In genomic region chr1:9207086-9207485, GRCh38 we compare ENCODE assay signal across 15 cellular contexts. TPM values are rescaled to one million over a fixed set of nuclear protein-coding genes. Genes with fewer than 3 reads are reported as not detected.
DNase-seq lines count a peak whose midpoint lies in the region; TF ChIP-seq lines count a peak whose summit lies in the region.
"Had no signal": no experiment of that assay in that cellular context is flagged by ENCODE, and none has a peak within 500 bp of the region (broad histone marks: within the 10 kb centered on the region; RNA-seq: fewer than 3 reads in every experiment).

No MANE protein-coding gene starts in this region.

- H3K36me3 ChIP-seq in esophagus muscularis mucosa (no peaks in the 10 kb centered on the region), BE2C (no peaks in the 10 kb centered on the region)

- H3K9me3 ChIP-seq in esophagus muscularis mucosa: no peaks in the 10 kb centered on the region
- H3K9me3 ChIP-seq in BE2C: no peaks in the 10 kb centered on the region

- intact Hi-C loops in esophagus muscularis mucosa (cut with DNase I): no loop called here

- H3K4me3 ChIP-seq in AG10803 (ENCODE audit: low read length) (no peak overlapping the region), GM12865 (ENCODE audit: low read depth, low read length) (no peak overlapping the region), esophagus muscularis mucosa (no peak overlapping the region), BE2C (ENCODE audit: low read depth, low read length) (no peak overlapping the region)

- no peak for TF ChIP-seq EP300 in esophagus muscularis mucosa (IDR thresholded peaks at IDR 0.05)

- DNase-seq in AG10803 (ENCODE audit: low read depth): peak; percentile 68
- peak; percentile 69 for DNase-seq in GM12865 (ENCODE audit: low read depth)
- DNase-seq in RKO (ENCODE audit: low spot score): peak; percentile 53
- DNase-seq in iris pigment epithelial cell (ENCODE audit: low read depth): peak; percentile 85
- DNase-seq in G401 (ENCODE audit: low spot score): no peak
- no peak for DNase-seq in esophagus muscularis mucosa (ENCODE audit: extremely low spot score)
- no peak for DNase-seq in BE2C
- DNase-seq: DMS79, H7, natural killer cell, NCI-H1105 treated with DMSO at 0.1 percent for 48 hours, NCI-H2171, SHP77, T1000 had no signal

- H3K27me3 ChIP-seq in esophagus muscularis mucosa: peaks cover 0 to 78% (median 0%) of the 10 kb centered on the region in 4 donors
- peaks cover 20% of the 10 kb centered on the region for H3K27me3 ChIP-seq in BE2C

- WGBS in esophagus muscularis mucosa: 86% methylated on average over 3 of the region's 5 CpGs

- peaks cover 5 to 10% (median 7%) of the 10 kb centered on the region in 4 donors for H3K4me1 ChIP-seq in esophagus muscularis mucosa
- no peaks in the 10 kb centered on the region for H3K4me1 ChIP-seq in BE2C

- in situ Hi-C loops in G401 (cut with HindIII; ENCODE audit: low sequenced_read_pairs): no loop called here

- no peak overlapping the region for H3K27ac ChIP-seq in esophagus muscularis mucosa (replicated peaks in 1 of 4)
- H3K27ac ChIP-seq: C4-2B had no signal

- no peak for TF ChIP-seq POLR2A in esophagus muscularis mucosa (IDR thresholded peaks at IDR 0.05; ENCODE audit: low read depth)

- TF ChIP-seq CTCF in AG10803 (conservative IDR thresholded peaks at IDR 0.05; ENCODE audit: low read length) (no peak), GM12865 (IDR thresholded peaks at IDR 0.05; ENCODE audit: insufficient read depth, low read depth, low read length, missing control alignments) (no peak), esophagus muscularis mucosa (IDR thresholded peaks at IDR 0.05) (no peak), BE2C (IDR thresholded peaks at IDR 0.05; ENCODE audit: low read depth, low read length) (no peak)

RNA-seq across cellular contexts. Expression of gene H6PD, which starts 27.5 kb away (rescaled TPM):
- total RNA-seq in G401 (2014; rRNA removed; shearing (Covaris generic)): 14.0 and 17.6 TPM in 2 replicates
- total RNA-seq in esophagus muscularis mucosa: 10 to 100 TPM; 31.1 to 54.4 (median 38.4) TPM
- polyA plus RNA-seq in BE2C (2012; ENCODE audit: insufficient read depth, insufficient read length, low read depth): 0.60 TPM

Comparison
In these comparisons a context has a peak if more than half of its experiments do, and no peak if none do; other contexts are left out.
1. DNase-seq: peak in AG10803 (single experiment), GM12865 (single experiment), RKO (single experiment) and iris pigment epithelial cell (single experiment); none in G401 (single experiment), esophagus muscularis mucosa (single experiment) and BE2C (single experiment).